In genomic region chr19:47228937-47229673, GRCh38 we compare ENCODE assay signal across 1 cellular context.
A peak's percentile ranks its signal among the peaks of the same experiment; 100 is the strongest.
TF ChIP-seq lines count a peak whose summit lies in the region.

No MANE protein-coding gene starts in this region.

TF ChIP-seq in K562, 482 proteins besides CTCF, POLR2A, EP300 and RAD21 (continued from another document and continues in another):
- TF ChIP-seq, protein P1, sequence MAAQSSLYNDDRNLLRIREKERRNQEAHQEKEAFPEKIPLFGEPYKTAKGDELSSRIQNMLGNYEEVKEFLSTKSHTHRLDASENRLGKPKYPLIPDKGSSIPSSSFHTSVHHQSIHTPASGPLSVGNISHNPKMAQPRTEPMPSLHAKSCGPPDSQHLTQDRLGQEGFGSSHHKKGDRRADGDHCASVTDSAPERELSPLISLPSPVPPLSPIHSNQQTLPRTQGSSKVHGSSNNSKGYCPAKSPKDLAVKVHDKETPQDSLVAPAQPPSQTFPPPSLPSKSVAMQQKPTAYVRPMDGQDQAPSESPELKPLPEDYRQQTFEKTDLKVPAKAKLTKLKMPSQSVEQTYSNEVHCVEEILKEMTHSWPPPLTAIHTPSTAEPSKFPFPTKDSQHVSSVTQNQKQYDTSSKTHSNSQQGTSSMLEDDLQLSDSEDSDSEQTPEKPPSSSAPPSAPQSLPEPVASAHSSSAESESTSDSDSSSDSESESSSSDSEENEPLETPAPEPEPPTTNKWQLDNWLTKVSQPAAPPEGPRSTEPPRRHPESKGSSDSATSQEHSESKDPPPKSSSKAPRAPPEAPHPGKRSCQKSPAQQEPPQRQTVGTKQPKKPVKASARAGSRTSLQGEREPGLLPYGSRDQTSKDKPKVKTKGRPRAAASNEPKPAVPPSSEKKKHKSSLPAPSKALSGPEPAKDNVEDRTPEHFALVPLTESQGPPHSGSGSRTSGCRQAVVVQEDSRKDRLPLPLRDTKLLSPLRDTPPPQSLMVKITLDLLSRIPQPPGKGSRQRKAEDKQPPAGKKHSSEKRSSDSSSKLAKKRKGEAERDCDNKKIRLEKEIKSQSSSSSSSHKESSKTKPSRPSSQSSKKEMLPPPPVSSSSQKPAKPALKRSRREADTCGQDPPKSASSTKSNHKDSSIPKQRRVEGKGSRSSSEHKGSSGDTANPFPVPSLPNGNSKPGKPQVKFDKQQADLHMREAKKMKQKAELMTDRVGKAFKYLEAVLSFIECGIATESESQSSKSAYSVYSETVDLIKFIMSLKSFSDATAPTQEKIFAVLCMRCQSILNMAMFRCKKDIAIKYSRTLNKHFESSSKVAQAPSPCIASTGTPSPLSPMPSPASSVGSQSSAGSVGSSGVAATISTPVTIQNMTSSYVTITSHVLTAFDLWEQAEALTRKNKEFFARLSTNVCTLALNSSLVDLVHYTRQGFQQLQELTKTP (IDR thresholded peaks at IDR 0.05; ENCODE audit: low read depth in 1 of 2, partially characterized antibody in 2 of 2), result peak in 1 of 2 experiments; percentile 23
- no peak for TF ChIP-seq ZKSCAN8 (CRISPR knock-in tag; IDR thresholded peaks at IDR 0.05)
- TF ChIP-seq ILK (tag; IDR thresholded peaks at IDR 0.05; ENCODE audit: borderline replicate concordance, low read depth), result no peak
- no peak for TF ChIP-seq ZNF253 (CRISPR knock-in tag; conservative IDR thresholded peaks at IDR 0.05)
- TF ChIP-seq COPS2 (conservative IDR thresholded peaks at IDR 0.05), result no peak
- TF ChIP-seq U2AF2 (optimal IDR thresholded peaks at IDR 0.05; ENCODE audit: low read depth, low read length), result no peak
- no peak for TF ChIP-seq IRF2 (CRISPR knock-in tag; IDR thresholded peaks at IDR 0.05)
- no peak for TF ChIP-seq ZNF436 (CRISPR knock-in tag; IDR thresholded peaks at IDR 0.05)
- TF ChIP-seq, protein P2, sequence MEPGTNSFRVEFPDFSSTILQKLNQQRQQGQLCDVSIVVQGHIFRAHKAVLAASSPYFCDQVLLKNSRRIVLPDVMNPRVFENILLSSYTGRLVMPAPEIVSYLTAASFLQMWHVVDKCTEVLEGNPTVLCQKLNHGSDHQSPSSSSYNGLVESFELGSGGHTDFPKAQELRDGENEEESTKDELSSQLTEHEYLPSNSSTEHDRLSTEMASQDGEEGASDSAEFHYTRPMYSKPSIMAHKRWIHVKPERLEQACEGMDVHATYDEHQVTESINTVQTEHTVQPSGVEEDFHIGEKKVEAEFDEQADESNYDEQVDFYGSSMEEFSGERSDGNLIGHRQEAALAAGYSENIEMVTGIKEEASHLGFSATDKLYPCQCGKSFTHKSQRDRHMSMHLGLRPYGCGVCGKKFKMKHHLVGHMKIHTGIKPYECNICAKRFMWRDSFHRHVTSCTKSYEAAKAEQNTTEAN (CRISPR knock-in tag; IDR thresholded peaks at IDR 0.05), result 0 out of 2 replicates have a peak, but pooled peaks have one; percentile 55
- no peak for TF ChIP-seq NCOA6 (IDR thresholded peaks at IDR 0.05)
- TF ChIP-seq GTF2A2 (tag; IDR thresholded peaks at IDR 0.05), result no peak
- no peak for TF ChIP-seq ETV5 (CRISPR knock-in tag; IDR thresholded peaks at IDR 0.05; ENCODE audit: low read depth)
- TF ChIP-seq ZNF239 (CRISPR knock-in tag; IDR thresholded peaks at IDR 0.05), result no peak
- TF ChIP-seq, protein P3, sequence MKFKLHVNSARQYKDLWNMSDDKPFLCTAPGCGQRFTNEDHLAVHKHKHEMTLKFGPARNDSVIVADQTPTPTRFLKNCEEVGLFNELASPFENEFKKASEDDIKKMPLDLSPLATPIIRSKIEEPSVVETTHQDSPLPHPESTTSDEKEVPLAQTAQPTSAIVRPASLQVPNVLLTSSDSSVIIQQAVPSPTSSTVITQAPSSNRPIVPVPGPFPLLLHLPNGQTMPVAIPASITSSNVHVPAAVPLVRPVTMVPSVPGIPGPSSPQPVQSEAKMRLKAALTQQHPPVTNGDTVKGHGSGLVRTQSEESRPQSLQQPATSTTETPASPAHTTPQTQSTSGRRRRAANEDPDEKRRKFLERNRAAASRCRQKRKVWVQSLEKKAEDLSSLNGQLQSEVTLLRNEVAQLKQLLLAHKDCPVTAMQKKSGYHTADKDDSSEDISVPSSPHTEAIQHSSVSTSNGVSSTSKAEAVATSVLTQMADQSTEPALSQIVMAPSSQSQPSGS (CRISPR knock-in tag; IDR thresholded peaks at IDR 0.05), result no peak
- no peak for TF ChIP-seq ZNF347 (CRISPR knock-in tag; IDR thresholded peaks at IDR 0.05; ENCODE audit: low read depth)
- no peak for TF ChIP-seq ESRRA (IDR thresholded peaks at IDR 0.05; ENCODE audit: borderline replicate concordance, low read depth)
- TF ChIP-seq, protein P4, sequence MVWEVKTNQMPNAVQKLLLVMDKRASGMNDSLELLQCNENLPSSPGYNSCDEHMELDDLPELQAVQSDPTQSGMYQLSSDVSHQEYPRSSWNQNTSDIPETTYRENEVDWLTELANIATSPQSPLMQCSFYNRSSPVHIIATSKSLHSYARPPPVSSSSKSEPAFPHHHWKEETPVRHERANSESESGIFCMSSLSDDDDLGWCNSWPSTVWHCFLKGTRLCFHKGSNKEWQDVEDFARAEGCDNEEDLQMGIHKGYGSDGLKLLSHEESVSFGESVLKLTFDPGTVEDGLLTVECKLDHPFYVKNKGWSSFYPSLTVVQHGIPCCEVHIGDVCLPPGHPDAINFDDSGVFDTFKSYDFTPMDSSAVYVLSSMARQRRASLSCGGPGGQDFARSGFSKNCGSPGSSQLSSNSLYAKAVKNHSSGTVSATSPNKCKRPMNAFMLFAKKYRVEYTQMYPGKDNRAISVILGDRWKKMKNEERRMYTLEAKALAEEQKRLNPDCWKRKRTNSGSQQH (CRISPR knock-in tag; IDR thresholded peaks at IDR 0.05), result peak; percentile 70; the same call in 1 of the 2 replicates
- no peak for TF ChIP-seq THAP12 (CRISPR knock-in tag; IDR thresholded peaks at IDR 0.05)
- TF ChIP-seq GATAD2A (IDR thresholded peaks at IDR 0.05), result peak; percentile 63
- TF ChIP-seq HMG20B (CRISPR knock-in tag; IDR thresholded peaks at IDR 0.05), result no peak
- no peak for TF ChIP-seq PTRF (tag; IDR thresholded peaks at IDR 0.05)
- no peak for TF ChIP-seq KAT2B (IDR thresholded peaks at IDR 0.05; ENCODE audit: low read depth, low read length)
- no peak for TF ChIP-seq SMARCC2 (IDR thresholded peaks at IDR 0.05; ENCODE audit: low read depth)
- no peak; the same call in 1 of the 2 replicates for TF ChIP-seq SMARCE1 (IDR thresholded peaks at IDR 0.05)
- no peak for TF ChIP-seq ZNF23 (CRISPR knock-in tag; IDR thresholded peaks at IDR 0.05)
- TF ChIP-seq RNF2 (IDR thresholded peaks at IDR 0.05), result no peak
- TF ChIP-seq ZNF57 (CRISPR knock-in tag; IDR thresholded peaks at IDR 0.05), result no peak
- no peak for TF ChIP-seq ZBTB8A (IDR thresholded peaks at IDR 0.05; ENCODE audit: partially characterized antibody)
- TF ChIP-seq ATF1 (CRISPR knock-in tag; IDR thresholded peaks at IDR 0.05), result no peak
- no peak for TF ChIP-seq ATF1 (tag; IDR thresholded peaks at IDR 0.05)
- no peak for TF ChIP-seq RBBP5 (IDR thresholded peaks at IDR 0.05; ENCODE audit: borderline replicate concordance, insufficient read depth, low read length, poor library complexity, severe bottlenecking)
- TF ChIP-seq, protein P5, sequence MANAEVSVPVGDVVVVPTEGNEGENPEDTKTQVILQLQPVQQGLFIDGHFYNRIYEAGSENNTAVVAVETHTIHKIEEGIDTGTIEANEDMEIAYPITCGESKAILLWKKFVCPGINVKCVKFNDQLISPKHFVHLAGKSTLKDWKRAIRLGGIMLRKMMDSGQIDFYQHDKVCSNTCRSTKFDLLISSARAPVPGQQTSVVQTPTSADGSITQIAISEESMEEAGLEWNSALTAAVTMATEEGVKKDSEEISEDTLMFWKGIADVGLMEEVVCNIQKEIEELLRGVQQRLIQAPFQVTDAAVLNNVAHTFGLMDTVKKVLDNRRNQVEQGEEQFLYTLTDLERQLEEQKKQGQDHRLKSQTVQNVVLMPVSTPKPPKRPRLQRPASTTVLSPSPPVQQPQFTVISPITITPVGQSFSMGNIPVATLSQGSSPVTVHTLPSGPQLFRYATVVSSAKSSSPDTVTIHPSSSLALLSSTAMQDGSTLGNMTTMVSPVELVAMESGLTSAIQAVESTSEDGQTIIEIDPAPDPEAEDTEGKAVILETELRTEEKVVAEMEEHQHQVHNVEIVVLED (CRISPR knock-in tag; IDR thresholded peaks at IDR 0.05), result no peak
- no peak for TF ChIP-seq POU5F1 (IDR thresholded peaks at IDR 0.05; ENCODE audit: borderline replicate concordance, low read depth, low read length, partially characterized antibody)
- TF ChIP-seq PHTF2 (CRISPR knock-in tag; IDR thresholded peaks at IDR 0.05), result no peak
- TF ChIP-seq, protein P6, sequence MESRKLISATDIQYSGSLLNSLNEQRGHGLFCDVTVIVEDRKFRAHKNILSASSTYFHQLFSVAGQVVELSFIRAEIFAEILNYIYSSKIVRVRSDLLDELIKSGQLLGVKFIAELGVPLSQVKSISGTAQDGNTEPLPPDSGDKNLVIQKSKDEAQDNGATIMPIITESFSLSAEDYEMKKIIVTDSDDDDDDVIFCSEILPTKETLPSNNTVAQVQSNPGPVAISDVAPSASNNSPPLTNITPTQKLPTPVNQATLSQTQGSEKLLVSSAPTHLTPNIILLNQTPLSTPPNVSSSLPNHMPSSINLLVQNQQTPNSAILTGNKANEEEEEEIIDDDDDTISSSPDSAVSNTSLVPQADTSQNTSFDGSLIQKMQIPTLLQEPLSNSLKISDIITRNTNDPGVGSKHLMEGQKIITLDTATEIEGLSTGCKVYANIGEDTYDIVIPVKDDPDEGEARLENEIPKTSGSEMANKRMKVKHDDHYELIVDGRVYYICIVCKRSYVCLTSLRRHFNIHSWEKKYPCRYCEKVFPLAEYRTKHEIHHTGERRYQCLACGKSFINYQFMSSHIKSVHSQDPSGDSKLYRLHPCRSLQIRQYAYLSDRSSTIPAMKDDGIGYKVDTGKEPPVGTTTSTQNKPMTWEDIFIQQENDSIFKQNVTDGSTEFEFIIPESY (CRISPR knock-in tag; IDR thresholded peaks at IDR 0.05), result no peak
- no peak for TF ChIP-seq NEUROD1 (IDR thresholded peaks at IDR 0.05; ENCODE audit: borderline replicate concordance, low read depth, low read length, partially characterized antibody)
- TF ChIP-seq ZNF174 (CRISPR knock-in tag; IDR thresholded peaks at IDR 0.05), result no peak
- TF ChIP-seq ZNF280A (IDR thresholded peaks at IDR 0.05; ENCODE audit: low read depth, partially characterized antibody), result peak; percentile 2
- no peak for TF ChIP-seq ZC3H8 (IDR thresholded peaks at IDR 0.05)
- TF ChIP-seq ZNF165 (CRISPR knock-in tag; IDR thresholded peaks at IDR 0.05; ENCODE audit: borderline replicate concordance), result no peak
- peak; percentile 70 for TF ChIP-seq ARHGAP35 (IDR thresholded peaks at IDR 0.05; ENCODE audit: partially characterized antibody)
